In genomic region chr7:34073676-34074075, GRCh38 we compare ENCODE assay signal across 2 cellular contexts.
TF ChIP-seq lines count a peak whose summit lies in the region.

No MANE protein-coding gene starts in this region.

TF ChIP-seq in SK-N-SH, 30 proteins besides CTCF, POLR2A, EP300 and RAD21 (continued from another document):
- TF ChIP-seq NRF1 (IDR thresholded peaks at IDR 0.05; ENCODE audit: low read depth, low read length), result no peak

TF ChIP-seq in SK-N-SH treated with all-trans-retinoic acid at 6 μM for 48 hours, 23 proteins besides CTCF, POLR2A, EP300 and RAD21 (continued from another document):
- TF ChIP-seq CSRNP3 (CRISPR knock-in tag; IDR thresholded peaks at IDR 0.05) (no peak), TOX (CRISPR knock-in tag; IDR thresholded peaks at IDR 0.05; ENCODE audit: borderline replicate concordance) (no peak), OSR1 (CRISPR knock-in tag; IDR thresholded peaks at IDR 0.05) (no peak)
TF ChIP-seq in SK-N-SH treated with all-trans-retinoic acid at 6 μM for 48 hours: peak in this region for 0.
